ENCODE assay signal across 8 cellular contexts in genomic region chr3:133573629-133574194, GRCh38. TPM values are rescaled to one million over a fixed set of nuclear protein-coding genes. Genes with fewer than 3 reads are reported as not detected.
DNase-seq lines count a peak whose midpoint lies in the region; TF ChIP-seq lines count a peak whose summit lies in the region.

CDV3 (plus strand) TSS chr3:133573686; CDS start chr3:133574045, 359 bp downstream.

- in situ Hi-C loops in GM13977 (cut with MboI; ENCODE audit: low pct_unique_long_range_greater_than_20kb, low sequenced_read_pairs, unreplicated experiment): loop anchor here (10.0 kb wide), 1 partner anchor 99 kb away; no protein-coding TSS in a partner anchor

- H3K9me3 ChIP-seq in H9 (ENCODE audit: control insufficient read depth, low read depth, low read length) (no peaks in the 10 kb centered on the region), mucosa of stomach (ENCODE audit: control insufficient read depth, low read length) (no peaks in the 10 kb centered on the region)
- H3K9me3 ChIP-seq in effector memory CD4-positive, alpha-beta T cell (ENCODE audit: control insufficient read depth, low read length): no peaks in the 10 kb centered on the region

- H2BK20ac ChIP-seq in H9 (ENCODE audit: low read depth, low read length, poor library complexity, severe bottlenecking): no peak within 1 kb of the TSS

- H3K9ac ChIP-seq in H9 (ENCODE audit: extremely low read depth, insufficient read length, low read length) (peak within 1 kb of the TSS; percentile 94), mucosa of stomach (ENCODE audit: low read length) (peak within 1 kb of the TSS; percentile 86)

- peak within 1 kb of the TSS; percentile 89 for H3K18ac ChIP-seq in H9 (ENCODE audit: insufficient read length, low read depth, low read length)

- peaks cover 28 to 42% (median 37%) of the 10 kb centered on the region in 3 experiments; a peak in 6 of 7 replicates for H3K36me3 Mint-ChIP-seq in H9 (ENCODE audit: insufficient read depth in 1 of 3, low read depth in 3 of 3)

- no peak within 1 kb of the TSS for H2AK5ac ChIP-seq in H9 (ENCODE audit: insufficient read length, low read length)

- H4K20me1 ChIP-seq in H9 (ENCODE audit: control insufficient read depth, insufficient read depth, insufficient read length): peaks cover 4% of the 10 kb centered on the region

- H3K79me1 ChIP-seq in H9 (ENCODE audit: insufficient read depth, low read depth, low read length, poor library complexity, severe bottlenecking): no peaks in the 10 kb centered on the region

- no peak within 1 kb of the TSS for H4K8ac ChIP-seq in H9 (replicated peaks; ENCODE audit: insufficient read length, low read depth, low read length)

- TF ChIP-seq CTCF in GM13977 (IDR thresholded peaks at IDR 0.05; ENCODE audit: extremely low read depth, insufficient read depth, missing control alignments) (no peak), H9 (conservative IDR thresholded peaks at IDR 0.05) (no peak), NB4 (IDR thresholded peaks at IDR 0.05; ENCODE audit: low read depth, low read length) (no peak)

- peak within 1 kb of the TSS; percentile 96 for H3K4me2 ChIP-seq in H9 (ENCODE audit: insufficient read depth, insufficient read length, low read length)

- no peak within 1 kb of the TSS for H2BK5ac ChIP-seq in H9 (ENCODE audit: insufficient read length, low read length)

- peak within 1 kb of the TSS; percentile 88 for H3K4me3 ChIP-seq in NB4 (ENCODE audit: low read depth, low read length)
- peak within 1 kb of the TSS; percentile 69 for H3K4me3 ChIP-seq in effector memory CD4-positive, alpha-beta T cell (ENCODE audit: insufficient read depth, low read depth, low read length, poor library complexity, severe bottlenecking)
- peak within 1 kb of the TSS; percentile 53 for H3K4me3 ChIP-seq in mucosa of stomach (ENCODE audit: low read length)

- H3K27me3 ChIP-seq in H9 (ENCODE audit: insufficient read depth, low read length) (no peaks in the 10 kb centered on the region), mucosa of stomach (ENCODE audit: control insufficient read depth, insufficient read depth, low read length) (no peaks in the 10 kb centered on the region)
- H3K27me3 ChIP-seq in effector memory CD4-positive, alpha-beta T cell (replicated peaks; ENCODE audit: control insufficient read depth, insufficient read depth, low read length, poor library complexity, severe bottlenecking): no peaks in the 10 kb centered on the region

- no peak within 1 kb of the TSS for H4K91ac ChIP-seq in H9 (ENCODE audit: insufficient read length, low read depth, low read length)

- no peak within 1 kb of the TSS for H3K23ac ChIP-seq in H9 (ENCODE audit: insufficient read length, low read depth, low read length)

- no peak within 1 kb of the TSS for H3K4ac ChIP-seq in H9 (ENCODE audit: low read depth, low read length)

- peaks cover 9% of the 10 kb centered on the region for H3K36me3 ChIP-seq in effector memory CD4-positive, alpha-beta T cell (ENCODE audit: control insufficient read depth, insufficient read depth, low read length)
- peaks cover 4% of the 10 kb centered on the region for H3K36me3 ChIP-seq in mucosa of stomach (ENCODE audit: control insufficient read depth, insufficient read depth, low read length)

- H3K4me1 ChIP-seq in H9 (ENCODE audit: insufficient read depth, low read length): no peaks in the 10 kb centered on the region
- H3K4me1 ChIP-seq in effector memory CD4-positive, alpha-beta T cell (ENCODE audit: control insufficient read depth, insufficient read depth, low read length, poor library complexity, severe bottlenecking): peaks cover 44% of the 10 kb centered on the region
- H3K4me1 ChIP-seq in mucosa of stomach (ENCODE audit: control insufficient read depth, insufficient read depth, low read length): peaks cover 38% of the 10 kb centered on the region

- peaks cover 25% of the 10 kb centered on the region for H3K79me2 ChIP-seq in H9 (ENCODE audit: insufficient read depth, low read length)

- DNase-seq in GM13977 (ENCODE audit: low spot score) (peak; percentile 62), H9 (no peak), NB4 (ENCODE audit: low read depth) (no peak), RKO (ENCODE audit: low spot score) (no peak), NCI-H524 treated with DMSO at 0.1 percent for 48 hours (lab: John Stamatoyannopoulos, UW) (no peak), NCI-H1048 (lab: John Stamatoyannopoulos, UW) (no peak)
- DNase-seq in effector memory CD4-positive, alpha-beta T cell: no peak

- H3K27ac Mint-ChIP-seq in H9: peak within 1 kb of the TSS; percentile 92 to 97 (median 96)

- peak; percentile 79 for TF ChIP-seq POLR2A in NB4 (IDR thresholded peaks at IDR 0.05; ENCODE audit: extremely low read depth, insufficient read length)

- H3T11ph ChIP-seq in H9 (ENCODE audit: low read length): no peak within 1 kb of the TSS

- H3K4me3 Mint-ChIP-seq in H9: peak within 1 kb of the TSS; percentile 90 to 97

- no peaks in the 10 kb centered on the region for H3K23me2 ChIP-seq in H9 (ENCODE audit: insufficient read length, low read depth, low read length, poor library complexity, severe bottlenecking)

- no peak within 1 kb of the TSS for H2BK120ac ChIP-seq in H9 (ENCODE audit: low read depth, low read length, poor library complexity, severe bottlenecking)

- no peak within 1 kb of the TSS for H4K5ac ChIP-seq in H9 (ENCODE audit: insufficient read length, low read depth, low read length)

- whole genome bisulfite sequencing in H9 (ENCODE audit: extremely low coverage, insufficient read length, low lambda C conversion rate): no CpG with 5 or more reads among the region's 81 CpGs

- no peak within 1 kb of the TSS; the same call in 1 of the 2 replicates for H2BK15ac ChIP-seq in H9 (ENCODE audit: low read depth, low read length)

- H2AFZ ChIP-seq in H9 (ENCODE audit: low read length): no peak within 1 kb of the TSS

- no peaks in the 10 kb centered on the region for H3K9me3 Mint-ChIP-seq in H9

- peak within 1 kb of the TSS; percentile 77 for H3K27ac ChIP-seq in H9 (ENCODE audit: insufficient read length, low read depth, low read length)
- H3K27ac ChIP-seq in effector memory CD4-positive, alpha-beta T cell (ENCODE audit: insufficient read depth, low read length, poor library complexity, severe bottlenecking): peak within 1 kb of the TSS; percentile 91

- H2BK12ac ChIP-seq in H9 (ENCODE audit: insufficient read length, low read depth, low read length): no peak within 1 kb of the TSS

- no peak within 1 kb of the TSS for H3K56ac ChIP-seq in H9 (ENCODE audit: insufficient read length, low read depth, low read length)

- H3K14ac ChIP-seq in H9 (ENCODE audit: insufficient read depth, low read length): peak within 1 kb of the TSS; percentile 94

- no peaks in the 10 kb centered on the region for H3K27me3 Mint-ChIP-seq in H9 (ENCODE audit: low read depth)

- peaks cover 34 to 36% of the 10 kb centered on the region in 2 experiments for H3K4me1 Mint-ChIP-seq in H9

RNA-seq across cellular contexts. Expression of gene CDV3, which starts in this region (rescaled TPM):
- total RNA-seq in H9 (2021): 167 and 173 TPM in 2 replicates
